In genomic region chr20:62368629-62369507, GRCh38 we compare ENCODE assay signal across 8 cellular contexts. TPM values are rescaled to one million over a fixed set of nuclear protein-coding genes. Genes with fewer than 3 reads are reported as not detected.
DNase-seq lines count a peak whose midpoint lies in the region; ATAC-seq and TF ChIP-seq lines count a peak whose summit lies in the region.

No MANE protein-coding gene starts in this region.

- TF ChIP-seq CTCF in CD8-positive, alpha-beta T cell (IDR thresholded peaks at IDR 0.05), result no peak
- TF ChIP-seq CTCF in upper lobe of left lung (IDR thresholded peaks at IDR 0.05), result peak in 4 of 6 experiments; percentile 26 to 59 (median 40)

- no peaks in the 10 kb centered on the region for H3K9me3 ChIP-seq in CD8-positive, alpha-beta T cell (ENCODE audit: low read length)
- no peaks in the 10 kb centered on the region for H3K9me3 ChIP-seq in upper lobe of left lung

- H3K27ac Mint-ChIP-seq in CD8-positive, alpha-beta T cell, result no peak overlapping the region

- TF ChIP-seq RAD21 in Ishikawa (IDR thresholded peaks at IDR 0.05; ENCODE audit: low read depth), result no peak

- 6 to 15% methylated on average over 4 to 23 of the region's 26 CpGs for WGBS in upper lobe of left lung, 2 donors

- peaks cover 2% of the 10 kb centered on the region for H3K4me1 Mint-ChIP-seq in CD8-positive, alpha-beta T cell (ENCODE audit: low read depth)

- intact Hi-C loops in CD8-positive, alpha-beta T cell (cut with DNase I, micrococcal nuclease), result no loop called here

- in situ Hi-C loops in T47D (cut with HindIII; ENCODE audit: low pct_unique_long_range_greater_than_20kb, low sequenced_read_pairs), result no loop called here

- H3K4me3 Mint-ChIP-seq in CD8-positive, alpha-beta T cell, result peak overlapping the region; percentile 22

- H3K9me3 Mint-ChIP-seq in CD8-positive, alpha-beta T cell, result no peaks in the 10 kb centered on the region

- H3K27me3 Mint-ChIP-seq in CD8-positive, alpha-beta T cell (ENCODE audit: low read depth), result peaks cover 22% of the 10 kb centered on the region

- no peaks in the 10 kb centered on the region for H3K36me3 Mint-ChIP-seq in CD8-positive, alpha-beta T cell

- CTCF ChIA-PET in CD8-positive, alpha-beta T cell (lab: Charles Lee), result interaction anchor here (1.7 kb wide), 1 partner anchor 14 kb away, joined by 8 read pairs; no protein-coding TSS in a partner anchor

- no peak overlapping the region for H3K4me3 ChIP-seq in CD8-positive, alpha-beta T cell (ENCODE audit: low read depth, low read length)
- H3K4me3 ChIP-seq in upper lobe of left lung, result peak overlapping the region in 3 of 4 donors; percentile 61 to 94 (median 89)

- H3K4me1 ChIP-seq in CD8-positive, alpha-beta T cell (ENCODE audit: insufficient read depth, low read length), result peaks cover 17% of the 10 kb centered on the region
- H3K4me1 ChIP-seq in upper lobe of left lung, result peaks cover 46 to 76% (median 65%) of the 10 kb centered on the region in 4 donors

- no peak overlapping the region for H3K27ac ChIP-seq in CD8-positive, alpha-beta T cell (ENCODE audit: low read depth, low read length)
- H3K27ac ChIP-seq in upper lobe of left lung, result peak overlapping the region; percentile 92 to 98 (median 95)

- peaks cover 25% of the 10 kb centered on the region for H3K27me3 ChIP-seq in CD8-positive, alpha-beta T cell (ENCODE audit: insufficient read depth, low read length)
- peaks cover 0 to 29% (median 2%) of the 10 kb centered on the region in 4 donors for H3K27me3 ChIP-seq in upper lobe of left lung

- no peaks in the 10 kb centered on the region for H3K36me3 ChIP-seq in CD8-positive, alpha-beta T cell (ENCODE audit: insufficient read depth, low read length)
- no peaks in the 10 kb centered on the region for H3K36me3 ChIP-seq in upper lobe of left lung

- TF ChIP-seq EP300 in Ishikawa (IDR thresholded peaks at IDR 0.05; ENCODE audit: borderline replicate concordance) (no peak; the same call in 1 of the 2 replicates), upper lobe of left lung (IDR thresholded peaks at IDR 0.05) (no peak)

- no peak for TF ChIP-seq POLR2A in upper lobe of left lung (IDR thresholded peaks at IDR 0.05)

- no peak for ATAC-seq in CD8-positive, alpha-beta T cell
- ATAC-seq in left lobe of liver (peak; percentile 55), upper lobe of left lung (ENCODE audit: low FRiP score in 2 of 2) (peak in 1 of 2 donors; percentile 2)

- POLR2A ChIA-PET in CD8-positive, alpha-beta T cell (lab: Charles Lee), result no interaction called here

- no peak for DNase-seq in CD8-positive, alpha-beta T cell
- DNase-seq in T47D (ENCODE audit: low read depth in 1 of 2, low spot score in 1 of 2), result peak; percentile 90 to 91
- DNase-seq in left lobe of liver (ENCODE audit: low spot score), result peak; percentile 82
- DNase-seq in upper lobe of left lung, result peak; percentile 66 to 77
- DNase-seq in NCI-H1048 (lab: John Stamatoyannopoulos, UW), result no peak
- no peak for DNase-seq in NCI-H1436 treated with DMSO at 0.1 percent for 48 hours (lab: John Stamatoyannopoulos, UW)
- DNase-seq in superior temporal gyrus (ENCODE audit: extremely low spot score), result no peak

TF ChIP-seq in Ishikawa, 13 proteins besides CTCF, POLR2A, EP300 and RAD21:
- TF ChIP-seq NFIC (IDR thresholded peaks at IDR 0.05) (no peak), EGR1 (IDR thresholded peaks at IDR 0.05) (no peak), CREB1 (IDR thresholded peaks at IDR 0.05; ENCODE audit: low read depth) (no peak), TEAD4 (IDR thresholded peaks at IDR 0.05) (0 out of 2 replicates have a peak, but pooled peaks have one; percentile 24), YY1 (IDR thresholded peaks at IDR 0.05; ENCODE audit: low read depth) (no peak), FOXM1 (IDR thresholded peaks at IDR 0.05; ENCODE audit: borderline replicate concordance, low read depth) (no peak), USF1 (IDR thresholded peaks at IDR 0.05) (no peak), ZBTB7A (IDR thresholded peaks at IDR 0.05; ENCODE audit: low read depth) (peak; percentile 16; the same call in 1 of the 2 replicates), TAF1 (IDR thresholded peaks at IDR 0.05; ENCODE audit: low read depth) (no peak; the same call in 1 of the 2 replicates), REST (IDR thresholded peaks at IDR 0.05; ENCODE audit: low read depth) (no peak), CEBPB (IDR thresholded peaks at IDR 0.05) (no peak), TCF12 (IDR thresholded peaks at IDR 0.05; ENCODE audit: low read depth) (no peak)
- TF ChIP-seq, protein P1, sequence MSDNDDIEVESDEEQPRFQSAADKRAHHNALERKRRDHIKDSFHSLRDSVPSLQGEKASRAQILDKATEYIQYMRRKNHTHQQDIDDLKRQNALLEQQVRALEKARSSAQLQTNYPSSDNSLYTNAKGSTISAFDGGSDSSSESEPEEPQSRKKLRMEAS (IDR thresholded peaks at IDR 0.05), result no peak; the same call in 1 of the 2 replicates

RNA-seq across cellular contexts. Expression of gene LAMA5, which starts 1.8 kb away (rescaled TPM):
- 1 to 10 TPM in 1 of 2 experiments, under 1 TPM in 1; 0.28 to 1.1 TPM for total RNA-seq in CD8-positive, alpha-beta T cell
- total RNA-seq in left lobe of liver (112 TPM), upper lobe of left lung (1,000 to 10,000 TPM in 1 of 6 donors, 100 to 1,000 TPM in 5; 176 to 1,019 (median 307) TPM)

RNA-seq across cellular contexts. Expression of gene RPS21, which starts 18.0 kb away (rescaled TPM):
- total RNA-seq in CD8-positive, alpha-beta T cell, result 1,000 to 10,000 TPM; 3,441 to 3,445 TPM
- 432 TPM for total RNA-seq in left lobe of liver
- 1,000 to 10,000 TPM in 3 of 6 donors, 100 to 1,000 TPM in 2, 10 to 100 TPM in 1; 94.6 to 1,381 (median 998) TPM for total RNA-seq in upper lobe of left lung

RNA-seq across cellular contexts. Expression of gene CABLES2, which starts 38.2 kb away (rescaled TPM):
- total RNA-seq in CD8-positive, alpha-beta T cell, result 1 to 10 TPM; 4.5 to 5.1 TPM
- total RNA-seq in left lobe of liver (1.8 TPM), upper lobe of left lung (1 to 10 TPM; 2.2 to 5.2 (median 4.0) TPM)

RNA-seq across cellular contexts. Expression of gene RBBP8NL, which starts 58.5 kb away (rescaled TPM):
- total RNA-seq in CD8-positive, alpha-beta T cell, result not detected
- not detected for total RNA-seq in left lobe of liver
- 1 to 10 TPM in 4 of 6 donors, under 1 TPM in 1, not detected in 1; 0.51 to 6.3 (median 1.9) TPM for total RNA-seq in upper lobe of left lung

Comparison
In these comparisons a context has a peak if more than half of its experiments do, and no peak if none do; other contexts are left out.
1. DNase-seq: peak in T47D (2 of 2), left lobe of liver (single experiment) and upper lobe of left lung (2 of 2); none in CD8-positive, alpha-beta T cell (0 of 7), NCI-H1048 (single experiment), NCI-H1436 treated with DMSO at 0.1 percent for 48 hours (single experiment) and superior temporal gyrus (single experiment).
2. RNA of gene LAMA5, which starts 1.8 kb away (total RNA-seq): 176 to 1,019 TPM in upper lobe of left lung and 112 TPM in left lobe of liver (single experiment); 0.28 to 1.1 TPM in CD8-positive, alpha-beta T cell; every median in the first group is over 10 times any median in the second.